ENCODE assay signal across 6 cellular contexts in the genomic region with DNA sequence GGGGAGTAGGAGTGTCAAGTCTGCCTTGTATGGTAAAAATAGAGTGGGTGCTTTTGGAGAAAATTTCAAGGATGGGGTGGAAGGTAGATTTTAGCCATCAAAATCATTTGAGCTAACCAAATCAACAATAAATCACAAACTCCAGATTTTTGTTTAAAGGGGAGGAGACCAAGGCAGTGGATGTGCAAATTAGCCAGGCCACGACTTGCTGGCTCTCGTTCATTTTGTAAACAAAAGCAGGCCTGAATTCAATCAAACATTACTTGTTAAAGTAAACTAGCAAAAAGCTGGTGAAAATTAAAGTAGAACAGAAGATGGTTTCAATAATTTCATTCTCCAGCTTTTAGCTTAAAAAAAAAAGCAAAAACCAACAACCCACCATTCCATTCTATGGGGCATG.
"Had no signal": no experiment of that assay in that cellular context is flagged by ENCODE, and none has a peak within 500 bp of the region (broad histone marks: within the 10 kb centered on the region; RNA-seq: fewer than 3 reads in every experiment).

No MANE protein-coding gene starts in this region.

- H3K4me2 ChIP-seq: GM23338 had no signal

- ATAC-seq: GM23338, HepG2 had no signal

- H3K27ac ChIP-seq: HL-60 had no signal

- H3K9me3 Mint-ChIP-seq: IgD-negative memory B cell had no signal

- H3K4me3 Mint-ChIP-seq: GM23338, H9 had no signal

- H3K4me3 ChIP-seq: GM23338 had no signal

- DNase-seq: H9, HCEC 1CT had no signal

- H2AFZ ChIP-seq: GM23338 had no signal

- H3K27ac Mint-ChIP-seq: GM23338, H9, IgD-negative memory B cell had no signal
